Comparison of ENCODE assay signal across 8 cellular contexts in genomic region chr17:67718325-67718941, GRCh38. TPM values are rescaled to one million over a fixed set of nuclear protein-coding genes. Genes with fewer than 3 reads are reported as not detected.
DNase-seq lines count a peak whose midpoint lies in the region; ATAC-seq and TF ChIP-seq lines count a peak whose summit lies in the region.

No MANE protein-coding gene starts in this region.

- DNase-seq in CD14-positive monocyte (ENCODE audit: low spot score) (no peak), GM20000 (ENCODE audit: low spot score) (peak; percentile 20), NCI-H69 (lab: John Stamatoyannopoulos, UW) (peak; percentile 65), adipocyte (ENCODE audit: low read depth) (peak; percentile 19)
- peak in 2 of 3 donors; percentile 10 to 32 for DNase-seq in stimulated activated CD4-positive, alpha-beta T cell treated with anti-CD3 and anti-CD28 coated beads, Interleukin-12 subunit alpha, Interleukin-12 subunit beta, amount 100 ng/mL, for 48 hours (ENCODE audit: low read depth in 2 of 3, low spot score in 1 of 3)

- no peaks in the 10 kb centered on the region for H3K27me3 ChIP-seq in adipocyte (replicated peaks; ENCODE audit: control insufficient read depth, insufficient read depth, low read length)

- H3K27ac Mint-ChIP-seq in CD14-positive monocyte = peak overlapping the region; percentile 95 to 99 (median 96)

- peaks cover 0 to 7% (median 0%) of the 10 kb centered on the region in 7 donors for H3K9me3 Mint-ChIP-seq in CD14-positive monocyte

- H3K9me3 ChIP-seq in adipocyte (ENCODE audit: control insufficient read depth, low read length) (no peaks in the 10 kb centered on the region), iPS-18c (ENCODE audit: control insufficient read depth, insufficient read depth, low read length) (peaks cover under 1% of the 10 kb centered on the region)

- H3K36me3 Mint-ChIP-seq in CD14-positive monocyte = peaks cover 25 to 36% of the 10 kb centered on the region in 2 donors

- peaks cover 15% of the 10 kb centered on the region for H3K4me1 Mint-ChIP-seq in CD14-positive monocyte

- ATAC-seq in GM18519 (IDR thresholded peaks at IDR 0.05; ENCODE audit: low FRiP score, unreplicated experiment) (no peak), HG03342 (IDR thresholded peaks at IDR 0.05; ENCODE audit: unreplicated experiment) (no peak)

- H3K4me3 ChIP-seq in adipocyte (ENCODE audit: low read length) (peak overlapping the region; percentile 96), iPS-18c (ENCODE audit: insufficient read depth, low read depth, low read length) (peak overlapping the region; percentile 98)

- peaks cover 28% of the 10 kb centered on the region for H3K36me3 ChIP-seq in adipocyte (ENCODE audit: control insufficient read depth, insufficient read depth, low read length, severe bottlenecking)

- peaks cover 16% of the 10 kb centered on the region for H3K4me1 ChIP-seq in adipocyte (ENCODE audit: control insufficient read depth, insufficient read depth, low read length)

- intact Hi-C loops in CD14-positive monocyte (cut with micrococcal nuclease) = loop anchor here in 1 of 2 donors (5.0 kb wide), 1 partner anchor 109 kb away; the partner anchor contains the start of gene BPTF

- H3K9ac ChIP-seq in adipocyte (ENCODE audit: low read length) = peak overlapping the region; percentile 99

- no peaks in the 10 kb centered on the region for H3K27me3 Mint-ChIP-seq in CD14-positive monocyte (ENCODE audit: low read depth in 3 of 3)

- H3K4me3 Mint-ChIP-seq in CD14-positive monocyte = peak overlapping the region; percentile 96 to 99

- TF ChIP-seq CTCF in CD14-positive monocyte (IDR thresholded peaks at IDR 0.05) = no peak
- no peak for TF ChIP-seq CTCF in GM20000 (IDR thresholded peaks at IDR 0.05; ENCODE audit: extremely low read depth, missing control alignments)

RNA-seq across cellular contexts. Expression of gene NOL11, which starts 0.7 kb away (rescaled TPM):
- 1 to 10 TPM; 5.2 to 6.1 TPM for polyA plus RNA-seq in CD14-positive monocyte
